13 cellular contexts compared by ENCODE assay signal in genomic region chrX:66004928-66005831, GRCh38. TPM values are rescaled to one million over a fixed set of nuclear protein-coding genes. Genes with fewer than 3 reads are reported as not detected.
DNase-seq lines count a peak whose midpoint lies in the region; ATAC-seq and TF ChIP-seq lines count a peak whose summit lies in the region.
"Had no signal": no experiment of that assay in that cellular context is flagged by ENCODE, and none has a peak within 500 bp of the region (broad histone marks: within the 10 kb centered on the region; RNA-seq: fewer than 3 reads in every experiment).

No MANE protein-coding gene starts in this region.

- H3K27ac Mint-ChIP-seq in activated CD4-positive, alpha-beta T cell treated with anti-CD3 and anti-CD28 coated beads for 36 hours, result peak overlapping the region; percentile 84
- H3K27ac Mint-ChIP-seq in activated T-helper 1 cell treated with anti-CD3 and anti-CD28 coated beads, Interleukin-12 subunit alpha, Interleukin-12 subunit beta, Interleukin-2, Interleukin-4 antibody, amounts not matched to agents 30 ng/mL and 10 ng/mL and 1 ng/mL, durations not matched to agents 14 hours and 24 hours and 36 hours, result peak overlapping the region; percentile 78
- H3K27ac Mint-ChIP-seq in natural killer cell treated with Interleukin-12 subunit alpha and Interleukin-12 subunit beta and Interleukin-15 and Interleukin-18, amount 100 ng/mL, for 72 hours, result peak overlapping the region; percentile 64 to 93

- intact Hi-C loops in activated CD4-positive, alpha-beta T cell treated with anti-CD3 and anti-CD28 coated beads for 36 hours (cut with DNase I, micrococcal nuclease), result loop anchor here in 1 of 2 experiments (10.0 kb wide), 1 partner anchor 400 kb away; no protein-coding TSS in a partner anchor
- intact Hi-C loops in activated T-helper 1 cell treated with anti-CD3 and anti-CD28 coated beads, Interleukin-12 subunit alpha, Interleukin-12 subunit beta, Interleukin-2, Interleukin-4 antibody, amounts not matched to agents 30 ng/mL and 10 ng/mL and 1 ng/mL, durations not matched to agents 14 hours and 24 hours and 36 hours (cut with micrococcal nuclease), result no loop called here

- peaks cover 7% of the 10 kb centered on the region for H3K36me3 Mint-ChIP-seq in activated CD4-positive, alpha-beta T cell treated with anti-CD3 and anti-CD28 coated beads for 36 hours (ENCODE audit: low read depth)
- H3K36me3 Mint-ChIP-seq in activated T-helper 1 cell treated with anti-CD3 and anti-CD28 coated beads, Interleukin-12 subunit alpha, Interleukin-12 subunit beta, Interleukin-2, Interleukin-4 antibody, amounts not matched to agents 30 ng/mL and 10 ng/mL and 1 ng/mL, durations not matched to agents 14 hours and 24 hours and 36 hours (ENCODE audit: low read depth), result peaks cover 17% of the 10 kb centered on the region
- H3K36me3 Mint-ChIP-seq in natural killer cell treated with Interleukin-12 subunit alpha and Interleukin-12 subunit beta and Interleukin-15 and Interleukin-18, amount 100 ng/mL, for 72 hours, result peaks cover 5% of the 10 kb centered on the region

- POLR2A ChIA-PET in activated CD4-positive, alpha-beta T cell treated with anti-CD3 and anti-CD28 coated beads for 36 hours (lab: Charles Lee), result no interaction called here

- H3K4me3 Mint-ChIP-seq in activated CD4-positive, alpha-beta T cell treated with anti-CD3 and anti-CD28 coated beads for 36 hours, result peak overlapping the region; percentile 6
- H3K4me3 Mint-ChIP-seq in activated T-helper 1 cell treated with anti-CD3 and anti-CD28 coated beads, Interleukin-12 subunit alpha, Interleukin-12 subunit beta, Interleukin-2, Interleukin-4 antibody, amounts not matched to agents 30 ng/mL and 10 ng/mL and 1 ng/mL, durations not matched to agents 14 hours and 24 hours and 36 hours, result peak overlapping the region; percentile 23
- peak overlapping the region; percentile 59 for H3K4me3 Mint-ChIP-seq in natural killer cell treated with Interleukin-12 subunit alpha and Interleukin-12 subunit beta and Interleukin-15 and Interleukin-18, amount 100 ng/mL, for 72 hours

- H3K4me1 Mint-ChIP-seq in activated CD4-positive, alpha-beta T cell treated with anti-CD3 and anti-CD28 coated beads for 36 hours, result peaks cover 64% of the 10 kb centered on the region
- peaks cover 54% of the 10 kb centered on the region for H3K4me1 Mint-ChIP-seq in activated T-helper 1 cell treated with anti-CD3 and anti-CD28 coated beads, Interleukin-12 subunit alpha, Interleukin-12 subunit beta, Interleukin-2, Interleukin-4 antibody, amounts not matched to agents 30 ng/mL and 10 ng/mL and 1 ng/mL, durations not matched to agents 14 hours and 24 hours and 36 hours (ENCODE audit: low read depth)
- H3K4me1 Mint-ChIP-seq in natural killer cell treated with Interleukin-12 subunit alpha and Interleukin-12 subunit beta and Interleukin-15 and Interleukin-18, amount 100 ng/mL, for 72 hours (ENCODE audit: low read depth in 2 of 2), result peaks cover 39 to 40% of the 10 kb centered on the region in 2 donors

- peak; percentile 57 for ATAC-seq in activated CD4-positive, alpha-beta T cell treated with anti-CD3 and anti-CD28 coated beads for 36 hours
- ATAC-seq in natural killer cell treated with Interleukin-12 subunit alpha and Interleukin-12 subunit beta and Interleukin-15 and Interleukin-18, amount 100 ng/mL, for 72 hours, result no peak
- ATAC-seq in GM21390 (IDR thresholded peaks at IDR 0.05; ENCODE audit: unreplicated experiment), result no peak
- no peak for ATAC-seq in HG03520 (IDR thresholded peaks at IDR 0.05; ENCODE audit: unreplicated experiment)
- ATAC-seq: heart left ventricle had no signal

- DNase-seq in activated CD4-positive, alpha-beta T cell treated with anti-CD3 and anti-CD28 coated beads for 36 hours, result no peak
- DNase-seq in activated CD4-positive, alpha-beta T cell treated with anti-CD3 and anti-CD28 coated beads, Interleukin-2, amount 50 U/mL, for 48 hours, result no peak
- peak; percentile 84 for DNase-seq in NB4 (ENCODE audit: low read depth)
- DNase-seq in activated T-helper 1 cell treated with anti-CD3 and anti-CD28 coated beads, Interleukin-12 subunit alpha, Interleukin-12 subunit beta, Interleukin-2, Interleukin-4 antibody, amounts not matched to agents 30 ng/mL and 10 ng/mL and 1 ng/mL, durations not matched to agents 14 hours and 24 hours and 36 hours (ENCODE audit: low spot score), result no peak
- DNase-seq in natural killer cell treated with Interleukin-12 subunit alpha and Interleukin-12 subunit beta and Interleukin-15 and Interleukin-18, amount 100 ng/mL, for 72 hours (ENCODE audit: low spot score), result no peak
- DNase-seq in ecto neural progenitor cell (ENCODE audit: low spot score), result no peak
- DNase-seq: heart left ventricle, NCI-H82 had no signal

- CTCF ChIA-PET in activated CD4-positive, alpha-beta T cell treated with anti-CD3 and anti-CD28 coated beads for 36 hours (lab: Charles Lee), result interaction anchor here (0.6 to 0.9 kb wide), 3 partner anchors 19 to 429 kb away, joined by 3 read pairs; no protein-coding TSS in a partner anchor

- no peak for TF ChIP-seq CTCF in NB4 (IDR thresholded peaks at IDR 0.05; ENCODE audit: low read depth, low read length)

- peaks cover 6% of the 10 kb centered on the region for H3K9me3 Mint-ChIP-seq in activated CD4-positive, alpha-beta T cell treated with anti-CD3 and anti-CD28 coated beads for 36 hours (ENCODE audit: low read depth)
- H3K9me3 Mint-ChIP-seq in activated T-helper 1 cell treated with anti-CD3 and anti-CD28 coated beads, Interleukin-12 subunit alpha, Interleukin-12 subunit beta, Interleukin-2, Interleukin-4 antibody, amounts not matched to agents 30 ng/mL and 10 ng/mL and 1 ng/mL, durations not matched to agents 14 hours and 24 hours and 36 hours, result peaks cover 9% of the 10 kb centered on the region
- peaks cover 12% of the 10 kb centered on the region for H3K9me3 Mint-ChIP-seq in natural killer cell treated with Interleukin-12 subunit alpha and Interleukin-12 subunit beta and Interleukin-15 and Interleukin-18, amount 100 ng/mL, for 72 hours

- no peaks in the 10 kb centered on the region for H3K27me3 Mint-ChIP-seq in activated CD4-positive, alpha-beta T cell treated with anti-CD3 and anti-CD28 coated beads for 36 hours
- no peaks in the 10 kb centered on the region for H3K27me3 Mint-ChIP-seq in activated T-helper 1 cell treated with anti-CD3 and anti-CD28 coated beads, Interleukin-12 subunit alpha, Interleukin-12 subunit beta, Interleukin-2, Interleukin-4 antibody, amounts not matched to agents 30 ng/mL and 10 ng/mL and 1 ng/mL, durations not matched to agents 14 hours and 24 hours and 36 hours (ENCODE audit: insufficient read depth)
- H3K27me3 Mint-ChIP-seq in natural killer cell treated with Interleukin-12 subunit alpha and Interleukin-12 subunit beta and Interleukin-15 and Interleukin-18, amount 100 ng/mL, for 72 hours, result no peaks in the 10 kb centered on the region

- TF ChIP-seq POLR2A in NB4 (IDR thresholded peaks at IDR 0.05; ENCODE audit: extremely low read depth, insufficient read length), result peak; percentile 18

- peak overlapping the region; percentile 48 for H3K4me3 ChIP-seq in NB4 (ENCODE audit: low read depth, low read length)
- H3K4me3 ChIP-seq: heart left ventricle, right atrium auricular region had no signal

RNA-seq across cellular contexts. Expression of gene VSIG4, which starts 34.7 kb away (rescaled TPM):
- under 1 TPM in 1 of 2 experiments, not detected in 1; 0.09 TPM for total RNA-seq in activated CD4-positive, alpha-beta T cell treated with anti-CD3 and anti-CD28 coated beads for 36 hours
- total RNA-seq in activated T-helper 1 cell treated with anti-CD3 and anti-CD28 coated beads, Interleukin-12 subunit alpha, Interleukin-12 subunit beta, Interleukin-2, Interleukin-4 antibody, amounts not matched to agents 30 ng/mL and 10 ng/mL and 1 ng/mL, durations not matched to agents 14 hours and 24 hours and 36 hours, result not detected in 2 replicates
- not detected for total RNA-seq in natural killer cell treated with Interleukin-12 subunit alpha and Interleukin-12 subunit beta and Interleukin-15 and Interleukin-18, amount 100 ng/mL, for 72 hours
- total RNA-seq: dermis microvascular lymphatic vessel endothelial cell, M059J had no signal

Comparison
In these comparisons a context has a peak if more than half of its experiments do, and no peak if none do; other contexts are left out.
1. H3K4me3 Mint-ChIP-seq: peak in every context shown above with its lines; median percentile 59 in natural killer cell treated with Interleukin-12 subunit alpha and Interleukin-12 subunit beta and Interleukin-15 and Interleukin-18, amount 100 ng/mL, for 72 hours; 23 in activated T-helper 1 cell treated with anti-CD3 and anti-CD28 coated beads, Interleukin-12 subunit alpha, Interleukin-12 subunit beta, Interleukin-2, Interleukin-4 antibody, amounts not matched to agents 30 ng/mL and 10 ng/mL and 1 ng/mL, durations not matched to agents 14 hours and 24 hours and 36 hours; 6 in activated CD4-positive, alpha-beta T cell treated with anti-CD3 and anti-CD28 coated beads for 36 hours.